1 cellular context compared by ENCODE assay signal in genomic region chr2:171089489-171089888, GRCh38.
TF ChIP-seq lines count a peak whose summit lies in the region.

No MANE protein-coding gene starts in this region.

TF ChIP-seq in H1, 55 proteins besides CTCF, POLR2A, EP300 and RAD21:
- TF ChIP-seq YY1 (IDR thresholded peaks at IDR 0.05; ENCODE audit: low read depth, low read length) (no peak), SRF (IDR thresholded peaks at IDR 0.05; ENCODE audit: low read depth, low read length) (no peak), ATF2 (IDR thresholded peaks at IDR 0.05; ENCODE audit: low read length) (no peak), MAFK (IDR thresholded peaks at IDR 0.05; ENCODE audit: low read depth, low read length) (no peak), FOSL1 (IDR thresholded peaks at IDR 0.05; ENCODE audit: insufficient read depth, low read depth, low read length) (no peak), KDM1A (IDR thresholded peaks at IDR 0.05; ENCODE audit: borderline replicate concordance, low read length) (no peak), GABPA (IDR thresholded peaks at IDR 0.05; ENCODE audit: borderline replicate concordance, insufficient read depth, low read length) (no peak), E2F6 (IDR thresholded peaks at IDR 0.05) (no peak), HDAC2 (IDR thresholded peaks at IDR 0.05; ENCODE audit: borderline replicate concordance in 1 of 2, low read depth in 2 of 2, low read length in 2 of 2) (no peak), CHD1 (IDR thresholded peaks at IDR 0.05; ENCODE audit: low read depth, low read length) (no peak)
